25 cellular contexts compared by ENCODE assay signal in genomic region chr12:2277492-2278153, GRCh38.
"Had no signal": no experiment of that assay in that cellular context is flagged by ENCODE, and none has a peak within 500 bp of the region (broad histone marks: within the 10 kb centered on the region; RNA-seq: fewer than 3 reads in every experiment).

No MANE protein-coding gene starts in this region.

- H3K27ac ChIP-seq: breast epithelium had no signal

- H3K36me3 ChIP-seq: breast epithelium had no signal

- H3K4me3 ChIP-seq: breast epithelium, K562 had no signal

- H3K27ac Mint-ChIP-seq: activated CD8-positive, alpha-beta T cell treated with anti-CD3 and anti-CD28 coated beads, Interleukin-2, amount 10 ng/mL, durations not matched to agents 7 days and 5 days; activated naive CD4-positive, alpha-beta T cell treated with anti-CD3 and anti-CD28 coated beads, Interleukin-2, amount 50 U/mL, for 24 hours; T-helper 1 cell treated with Interleukin-12 subunit alpha and Interleukin-12 subunit beta and Interleukin-4 antibody, amounts not matched to agents 30 μg/mL and 1 μg/mL, for 36 hours had no signal

- H3K27me3 Mint-ChIP-seq: activated naive CD4-positive, alpha-beta T cell treated with anti-CD3 and anti-CD28 coated beads, Interleukin-2, amount 50 U/mL, for 24 hours had no signal

- H3K9me3 Mint-ChIP-seq: activated naive CD4-positive, alpha-beta T cell treated with anti-CD3 and anti-CD28 coated beads, Interleukin-2, amount 50 U/mL, for 24 hours; T-helper 1 cell treated with Interleukin-12 subunit alpha and Interleukin-12 subunit beta and Interleukin-4 antibody, amounts not matched to agents 30 μg/mL and 1 μg/mL, for 36 hours had no signal

- DNase-seq: activated CD4-positive, alpha-beta T cell treated with anti-CD3 and anti-CD28 coated beads for 48 hours; activated CD4-positive, alpha-beta T cell treated with anti-CD3 and anti-CD28 coated beads, Interleukin-2, amount 50 U/mL, for 4 hours; activated CD4-positive, CD25-positive, alpha-beta regulatory T cell treated with anti-CD3 and anti-CD28 coated beads, Interleukin-2, amount 50 U/mL, for 72 hours; activated CD8-positive, alpha-beta memory T cell treated with anti-CD3 and anti-CD28 coated beads, Interleukin-2, amount 50 U/mL, for 48 hours; activated CD8-positive, alpha-beta T cell treated with anti-CD3 and anti-CD28 coated beads, Interleukin-2, amount 10 ng/mL, durations not matched to agents 7 days and 5 days; activated naive CD4-positive, alpha-beta T cell; activated T-cell treated with anti-CD3 and anti-CD28 coated beads, Interleukin-2, amount 50 U/mL, for 1 hour; aorta; Karpas-422; MM.1S; NCI-H1105; NCI-H1436; NCI-H187; NCI-H2081; NCI-H510A treated with DMSO at 0.1 percent for 48 hours; NCI-H69; NK-92 treated with Interleukin-12 subunit alpha and Interleukin-12 subunit beta, amount 100 ng/mL, for 24 hours; OCI-M1; RPMI8226; SHP77 had no signal

- H3K9me3 ChIP-seq: breast epithelium had no signal

- H3K4me3 Mint-ChIP-seq: activated CD8-positive, alpha-beta T cell treated with anti-CD3 and anti-CD28 coated beads, Interleukin-2, amount 10 ng/mL, durations not matched to agents 7 days and 5 days; activated naive CD4-positive, alpha-beta T cell treated with anti-CD3 and anti-CD28 coated beads, Interleukin-2, amount 50 U/mL, for 24 hours; T-helper 1 cell treated with Interleukin-12 subunit alpha and Interleukin-12 subunit beta and Interleukin-4 antibody, amounts not matched to agents 30 μg/mL and 1 μg/mL, for 36 hours had no signal

- ATAC-seq: activated CD8-positive, alpha-beta T cell treated with anti-CD3 and anti-CD28 coated beads, Interleukin-2, amount 10 ng/mL, durations not matched to agents 7 days and 5 days; K562; Panc1 had no signal

- H3K4me1 Mint-ChIP-seq: activated naive CD4-positive, alpha-beta T cell treated with anti-CD3 and anti-CD28 coated beads, Interleukin-2, amount 50 U/mL, for 24 hours had no signal

- H3K36me3 Mint-ChIP-seq: activated naive CD4-positive, alpha-beta T cell treated with anti-CD3 and anti-CD28 coated beads, Interleukin-2, amount 50 U/mL, for 24 hours had no signal

- H3K27me3 ChIP-seq: breast epithelium had no signal
